ENCODE assay signal across 8 cellular contexts in genomic region chr18:50287028-50287440, GRCh38. TPM values are rescaled to one million over a fixed set of nuclear protein-coding genes. Genes with fewer than 3 reads are reported as not detected.
DNase-seq lines count a peak whose midpoint lies in the region; TF ChIP-seq lines count a peak whose summit lies in the region.

No MANE protein-coding gene starts in this region.

- peaks cover 50% of the 10 kb centered on the region for H3K36me3 Mint-ChIP-seq in T-helper 2 cell treated with Interferon-gamma antibody and Interleukin-4, amounts not matched to agents 5 μg/mL and 100 μg/mL, for 36 hours (ENCODE audit: low read depth)
- peaks cover 50% of the 10 kb centered on the region for H3K36me3 Mint-ChIP-seq in activated naive CD4-positive, alpha-beta T cell treated with anti-CD3 and anti-CD28 coated beads, Interleukin-2, amount 10 ng/mL, durations not matched to agents 7 days and 5 days

- H3K36me3 ChIP-seq in right atrium auricular region (peaks cover 30% of the 10 kb centered on the region), skeletal muscle satellite cell (ENCODE audit: insufficient read depth, low read length) (peaks cover 30% of the 10 kb centered on the region)

- peak overlapping the region; percentile 97 for H3K27ac Mint-ChIP-seq in T-helper 2 cell treated with Interferon-gamma antibody and Interleukin-4, amounts not matched to agents 5 μg/mL and 100 μg/mL, for 36 hours
- peak overlapping the region; percentile 98 for H3K27ac Mint-ChIP-seq in activated naive CD4-positive, alpha-beta T cell treated with anti-CD3 and anti-CD28 coated beads, Interleukin-2, amount 10 ng/mL, durations not matched to agents 7 days and 5 days

- H3K27ac ChIP-seq in right atrium auricular region = peak overlapping the region; percentile 87 to 90

- no peak for DNase-seq in T-helper 2 cell treated with Interferon-gamma antibody and Interleukin-4, amounts not matched to agents 5 μg/mL and 100 μg/mL, for 36 hours (ENCODE audit: low spot score)
- no peak for DNase-seq in T-helper 2 cell
- DNase-seq in activated naive CD4-positive, alpha-beta T cell treated with anti-CD3 and anti-CD28 coated beads, Interleukin-2, amount 10 ng/mL, durations not matched to agents 7 days and 5 days = no peak
- DNase-seq in right atrium auricular region (ENCODE audit: low spot score) = no peak
- no peak for DNase-seq in NCI-H82 (lab: John Stamatoyannopoulos, UW)
- DNase-seq in retina = no peak
- DNase-seq in activated CD4-positive, alpha-beta T cell treated with anti-CD3 and anti-CD28 coated beads for 4 hours = no peak

- H3K27me3 Mint-ChIP-seq in T-helper 2 cell treated with Interferon-gamma antibody and Interleukin-4, amounts not matched to agents 5 μg/mL and 100 μg/mL, for 36 hours (ENCODE audit: low read depth) = no peaks in the 10 kb centered on the region
- peaks cover 3% of the 10 kb centered on the region for H3K27me3 Mint-ChIP-seq in activated naive CD4-positive, alpha-beta T cell treated with anti-CD3 and anti-CD28 coated beads, Interleukin-2, amount 10 ng/mL, durations not matched to agents 7 days and 5 days

- no peaks in the 10 kb centered on the region for H3K27me3 ChIP-seq in right atrium auricular region
- peaks cover 9% of the 10 kb centered on the region for H3K27me3 ChIP-seq in skeletal muscle satellite cell (ENCODE audit: control insufficient read depth, insufficient read depth, low read length)

- H3K4me2 ChIP-seq in skeletal muscle satellite cell (ENCODE audit: low read length) = peak overlapping the region; percentile 97

- H3K4me3 Mint-ChIP-seq in T-helper 2 cell treated with Interferon-gamma antibody and Interleukin-4, amounts not matched to agents 5 μg/mL and 100 μg/mL, for 36 hours = peak overlapping the region; percentile 96
- H3K4me3 Mint-ChIP-seq in activated naive CD4-positive, alpha-beta T cell treated with anti-CD3 and anti-CD28 coated beads, Interleukin-2, amount 10 ng/mL, durations not matched to agents 7 days and 5 days = peak overlapping the region; percentile 91

- CTCF ChIA-PET in activated naive CD4-positive, alpha-beta T cell treated with anti-CD3 and anti-CD28 coated beads, Interleukin-2, amount 10 ng/mL, durations not matched to agents 7 days and 5 days (lab: Charles Lee) = no interaction called here

- H3K9me3 ChIP-seq in right atrium auricular region = no peaks in the 10 kb centered on the region
- no peaks in the 10 kb centered on the region for H3K9me3 ChIP-seq in skeletal muscle satellite cell (replicated peaks; ENCODE audit: low read length)

- H3K9me3 Mint-ChIP-seq in T-helper 2 cell treated with Interferon-gamma antibody and Interleukin-4, amounts not matched to agents 5 μg/mL and 100 μg/mL, for 36 hours = no peaks in the 10 kb centered on the region
- H3K9me3 Mint-ChIP-seq in activated naive CD4-positive, alpha-beta T cell treated with anti-CD3 and anti-CD28 coated beads, Interleukin-2, amount 10 ng/mL, durations not matched to agents 7 days and 5 days = no peaks in the 10 kb centered on the region

- peak overlapping the region; percentile 62 to 76 for H3K4me3 ChIP-seq in right atrium auricular region
- peak overlapping the region; percentile 86 for H3K4me3 ChIP-seq in skeletal muscle satellite cell (ENCODE audit: low read length)

- peaks cover 28% of the 10 kb centered on the region for H3K4me1 Mint-ChIP-seq in T-helper 2 cell treated with Interferon-gamma antibody and Interleukin-4, amounts not matched to agents 5 μg/mL and 100 μg/mL, for 36 hours (ENCODE audit: low read depth)
- H3K4me1 Mint-ChIP-seq in activated naive CD4-positive, alpha-beta T cell treated with anti-CD3 and anti-CD28 coated beads, Interleukin-2, amount 10 ng/mL, durations not matched to agents 7 days and 5 days = peaks cover 47% of the 10 kb centered on the region

- TF ChIP-seq CTCF in right atrium auricular region (IDR thresholded peaks at IDR 0.05) = no peak

- peak overlapping the region; percentile 85 for H3K9ac ChIP-seq in skeletal muscle satellite cell (ENCODE audit: low read depth, low read length)

- H3K4me1 ChIP-seq in right atrium auricular region = peaks cover 0 to 17% of the 10 kb centered on the region in 2 donors
- peaks cover 25% of the 10 kb centered on the region for H3K4me1 ChIP-seq in skeletal muscle satellite cell (ENCODE audit: control insufficient read depth, insufficient read depth, low read length)

RNA-seq across cellular contexts. Expression of gene CXXC1, which starts 0.5 kb away (rescaled TPM):
- 10 to 100 TPM; 17.1 to 38.3 TPM for total RNA-seq in right atrium auricular region
- 36.5 and 41.7 TPM in 2 replicates for total RNA-seq in skeletal muscle satellite cell (2012; rRNA removed)

RNA-seq across cellular contexts. Expression of gene MBD1, which starts 5.7 kb away (rescaled TPM):
- 10 to 100 TPM; 47.9 to 77.1 TPM for total RNA-seq in right atrium auricular region
- 46.1 and 55.5 TPM in 2 replicates for total RNA-seq in skeletal muscle satellite cell (2012; rRNA removed)

RNA-seq across cellular contexts. Expression of gene CFAP53, which starts 20.7 kb away (rescaled TPM):
- total RNA-seq in right atrium auricular region = under 1 TPM in 1 of 2 donors, not detected in 1; 0.30 TPM
- 0.25 and 0.87 TPM in 2 replicates for total RNA-seq in skeletal muscle satellite cell (2012; rRNA removed)
